In the genomic region with DNA sequence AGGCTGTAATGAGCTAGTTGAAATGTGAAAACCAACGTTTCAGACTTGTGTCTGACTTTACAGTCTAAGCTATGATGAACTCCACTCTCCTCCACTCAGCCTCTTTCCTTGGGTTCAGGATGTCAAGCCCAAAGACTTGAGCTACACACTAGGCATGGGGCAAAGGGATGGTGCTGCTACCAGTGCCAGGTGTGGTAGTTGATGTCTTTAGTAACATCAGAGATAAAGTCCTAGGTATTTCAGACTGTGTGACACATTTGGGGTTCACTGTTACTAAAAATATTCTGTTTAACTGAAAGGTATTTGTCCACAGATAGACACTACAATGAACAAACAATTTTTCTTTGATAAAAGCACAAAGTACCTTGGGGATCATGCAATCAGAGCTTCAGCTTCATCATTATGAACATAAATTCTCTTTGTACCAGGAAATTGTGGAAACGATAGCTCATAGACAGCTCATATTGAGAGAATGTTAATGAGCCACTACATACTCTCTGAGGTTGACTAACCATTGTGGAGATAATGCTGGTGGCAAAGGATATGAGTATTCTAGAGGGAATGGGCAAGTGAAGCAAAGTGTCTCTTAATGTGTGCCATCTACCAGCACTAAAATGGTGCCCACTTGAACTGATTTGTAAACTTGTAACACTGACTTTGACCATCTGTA, we compare ENCODE assay signal across 15 cellular contexts.
DNase-seq lines count a peak whose midpoint lies in the region; ATAC-seq and TF ChIP-seq lines count a peak whose summit lies in the region.
"Had no signal": no experiment of that assay in that cellular context is flagged by ENCODE, and none has a peak within 500 bp of the region (broad histone marks: within the 10 kb centered on the region; RNA-seq: fewer than 3 reads in every experiment).

No MANE protein-coding gene starts in this region.

- no peak for TF ChIP-seq POLR2A in tibial nerve (IDR thresholded peaks at IDR 0.05)

- no peaks in the 10 kb centered on the region for H3K36me3 ChIP-seq in tibial nerve
- H3K36me3 ChIP-seq: esophagus squamous epithelium had no signal

- ATAC-seq in GM18867 (IDR thresholded peaks at IDR 0.05; ENCODE audit: unreplicated experiment) = no peak
- ATAC-seq: naive thymus-derived CD8-positive, alpha-beta T cell; sciatic nerve had no signal

- no peaks in the 10 kb centered on the region for H3K27me3 ChIP-seq in tibial nerve
- H3K27me3 ChIP-seq: esophagus squamous epithelium, testis had no signal

- peaks cover 0 to 14% (median 0%) of the 10 kb centered on the region in 4 donors for H3K9me3 ChIP-seq in tibial nerve
- H3K9me3 ChIP-seq: Caco-2, esophagus squamous epithelium, testis had no signal

- H3K4me3 ChIP-seq in tibial nerve = no peak overlapping the region
- H3K4me3 ChIP-seq: esophagus squamous epithelium, testis had no signal

- DNase-seq in EH (ENCODE audit: low read depth) (peak; percentile 94), LHCN-M2 (ENCODE audit: low read depth) (peak; percentile 99), astrocyte of the hippocampus (ENCODE audit: low read depth, low spot score) (peak; percentile 56), myocyte (ENCODE audit: low read depth) (peak; percentile 68), cardiac septum (ENCODE audit: low spot score) (no peak), putamen (ENCODE audit: low spot score) (no peak), tibial nerve (ENCODE audit: low spot score in 2 of 2) (no peak)
- DNase-seq: Caco-2; esophagus squamous epithelium; naive thymus-derived CD8-positive, alpha-beta T cell; NCI-H526; testis had no signal

- WGBS in tibial nerve, 2 donors = 65 to 72% methylated on average over 2 of the region's 2 CpGs

- no peak for TF ChIP-seq EP300 in tibial nerve (IDR thresholded peaks at IDR 0.05)

- intact Hi-C loops in cardiac septum (cut with DNase I) = no loop called here

- no peaks in the 10 kb centered on the region for H3K4me1 ChIP-seq in tibial nerve
- H3K4me1 ChIP-seq: Caco-2, esophagus squamous epithelium, testis had no signal

- H3K27ac ChIP-seq in tibial nerve = no peak overlapping the region
- H3K27ac ChIP-seq: esophagus squamous epithelium, testis, VCaP had no signal

- no peak for TF ChIP-seq CTCF in tibial nerve (IDR thresholded peaks at IDR 0.05)

Comparison
In these comparisons a context has a peak if more than half of its experiments do, and no peak if none do; other contexts are left out.
1. DNase-seq: peak in EH (single experiment), LHCN-M2 (single experiment), astrocyte of the hippocampus (single experiment) and myocyte (single experiment); none in cardiac septum (single experiment), putamen (single experiment) and tibial nerve (0 of 2).